Comparison of ENCODE assay signal across 1 cellular context in genomic region chr9:89036383-89036782, GRCh38.
TF ChIP-seq lines count a peak whose summit lies in the region.

No MANE protein-coding gene starts in this region.

TF ChIP-seq in SK-N-SH treated with all-trans-retinoic acid at 6 μM for 48 hours, 23 proteins besides CTCF, POLR2A, EP300 and RAD21 (continued from another document):
- no peak for TF ChIP-seq TSHZ2 (CRISPR knock-in tag; IDR thresholded peaks at IDR 0.05)
- TF ChIP-seq ISL1 (CRISPR knock-in tag; IDR thresholded peaks at IDR 0.05), result no peak
TF ChIP-seq in SK-N-SH treated with all-trans-retinoic acid at 6 μM for 48 hours: peak in this region for 0.
